ENCODE assay signal across 32 cellular contexts in the genomic region with DNA sequence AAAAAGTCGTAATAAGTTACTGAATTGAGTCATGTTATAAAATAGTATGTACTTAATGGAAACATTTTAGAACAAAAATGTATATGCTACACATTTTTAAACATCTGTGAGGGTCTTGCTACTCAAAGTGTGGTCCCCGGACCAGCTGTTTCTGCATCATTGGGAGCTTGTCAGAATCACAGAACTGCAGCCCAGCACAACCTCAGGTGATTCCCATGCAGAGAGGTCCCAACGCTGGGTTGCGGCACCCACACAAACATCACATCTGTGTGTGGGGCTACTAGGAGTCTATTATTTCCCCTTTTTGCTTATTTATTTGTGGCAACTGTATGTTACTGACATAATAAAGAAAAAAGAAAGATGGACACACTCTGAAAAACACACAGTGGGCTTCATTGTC.
"Had no signal": no experiment of that assay in that cellular context is flagged by ENCODE, and none has a peak within 500 bp of the region (broad histone marks: within the 10 kb centered on the region; RNA-seq: fewer than 3 reads in every experiment).

No MANE protein-coding gene starts in this region.

- DNase-seq: Karpas-422, Kasumi-1, MG63, MM.1S, MV-4-11, NCI-H1048, NCI-H1092, NCI-H1092 treated with DMSO at 0.1 percent for 48 hours, NCI-H1105, NCI-H1105 treated with DMSO at 0.1 percent for 48 hours, NCI-H1417 treated with DMSO at 0.1 percent for 48 hours, NCI-H1436, NCI-H1436 treated with DMSO at 0.1 percent for 48 hours, NCI-H1694, NCI-H1694 treated with DMSO at 0.1 percent for 48 hours, NCI-H187, NCI-H187 treated with DMSO at 0.1 percent for 48 hours, NCI-H1930, NCI-H2029, NCI-H2029 treated with DMSO at 0.1 percent for 48 hours, NCI-H2081, NCI-H2081 treated with DMSO at 0.1 percent for 48 hours, NCI-H2107, NCI-H2171, NCI-H2171 treated with DMSO at 0.1 percent for 48 hours, NCI-H2227 treated with DMSO at 0.1 percent for 48 hours, NCI-H226, NCI-H345, NCI-H446, NCI-H446 treated with DMSO at 0.1 percent for 48 hours, NCI-H510A had no signal

- H3K27ac ChIP-seq: KMS-11 had no signal

- H3K36me3 ChIP-seq: MG63 had no signal

- H3K4me3 ChIP-seq: MG63 had no signal

- H3K9me3 ChIP-seq: MG63 had no signal

- H3K4me2 ChIP-seq: KMS-11 had no signal

- H3K27me3 ChIP-seq: MG63 had no signal
